ENCODE assay signal across 7 cellular contexts in genomic region chr20:23995287-23995686, GRCh38. TPM values are rescaled to one million over a fixed set of nuclear protein-coding genes. Genes with fewer than 3 reads are reported as not detected.
"Had no signal": no experiment of that assay in that cellular context is flagged by ENCODE, and none has a peak within 500 bp of the region (broad histone marks: within the 10 kb centered on the region; RNA-seq: fewer than 3 reads in every experiment).

No MANE protein-coding gene starts in this region.

RNA-seq across cellular contexts. Expression of gene GGTLC1, which starts 6.7 kb away (rescaled TPM):
- total RNA-seq: K562, M059J, OCI-LY7, Right ventricle myocardium inferior, RPMI7951, SJCRH30, SK-MEL-5 had no signal
- polyA plus RNA-seq: K562 had no signal
